Comparison of ENCODE assay signal across 28 cellular contexts in the genomic region with DNA sequence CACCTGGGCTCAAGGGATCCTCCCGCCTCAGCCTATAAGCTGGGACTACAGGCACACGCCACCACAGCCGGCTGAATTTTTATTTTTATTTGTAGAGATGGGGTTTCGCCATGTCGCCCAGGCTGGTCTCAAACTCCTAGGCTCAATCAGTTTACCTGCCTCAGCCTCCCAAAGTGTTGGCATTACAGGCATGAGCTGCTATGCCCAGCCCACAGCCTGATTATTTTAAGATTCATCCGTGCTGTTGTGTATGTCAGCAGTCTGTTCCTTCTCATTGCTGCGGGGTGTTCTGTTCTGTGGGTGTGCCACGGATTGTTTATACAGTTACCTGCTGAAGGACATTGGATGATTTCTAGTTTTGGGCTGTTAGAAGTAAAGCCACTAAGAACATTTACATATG. TPM values are rescaled to one million over a fixed set of nuclear protein-coding genes. Genes with fewer than 3 reads are reported as not detected.
DNase-seq lines count a peak whose midpoint lies in the region; ATAC-seq and TF ChIP-seq lines count a peak whose summit lies in the region.
"Had no signal": no experiment of that assay in that cellular context is flagged by ENCODE, and none has a peak within 500 bp of the region (broad histone marks: within the 10 kb centered on the region; RNA-seq: fewer than 3 reads in every experiment).

No MANE protein-coding gene starts in this region.

- no peaks in the 10 kb centered on the region for H3K27me3 Mint-ChIP-seq in activated naive CD8-positive, alpha-beta T cell treated with anti-CD3 and anti-CD28 coated beads, Interleukin-2, amount 10 ng/mL, durations not matched to agents 7 days and 5 days
- H3K27me3 Mint-ChIP-seq in activated naive CD8-positive, alpha-beta T cell treated with anti-CD3 and anti-CD28 coated beads, Interleukin-2, amount 50 U/mL, for 24 hours: no peaks in the 10 kb centered on the region
- H3K27me3 Mint-ChIP-seq: activated CD4-positive, alpha-beta T cell treated with anti-CD3 and anti-CD28 coated beads, Interleukin-2, amount 10 ng/mL, durations not matched to agents 7 days and 5 days; activated T-cell treated with anti-CD3 and anti-CD28 coated beads, Interleukin-2, amount 50 U/mL, for 24 hours; central memory CD8-positive, alpha-beta T cell; memory B cell had no signal

- in situ Hi-C loops in transverse colon (cut with MboI; ENCODE audit: low pct_ligation_motif_present in 1 of 4, low pct_unique_long_range_greater_than_20kb in 1 of 4, low sequenced_read_pairs in 3 of 4): no loop called here

- POLR2A ChIA-PET in activated naive CD8-positive, alpha-beta T cell treated with anti-CD3 and anti-CD28 coated beads, Interleukin-2, amount 10 ng/mL, durations not matched to agents 7 days and 5 days (lab: Charles Lee): interaction anchor here (1.2 kb wide), 1 partner anchor 10 kb away, joined by 4 read pairs; the partner anchor contains the start of gene EP400

- TF ChIP-seq CTCF in colonic mucosa (IDR thresholded peaks at IDR 0.05) (no peak), mucosa of descending colon (IDR thresholded peaks at IDR 0.05) (no peak), transverse colon (IDR thresholded peaks at IDR 0.05) (no peak), gastroesophageal sphincter (IDR thresholded peaks at IDR 0.05) (no peak)

- 77% methylated on average over 8 of the region's 8 CpGs; no CpG with 5 or more reads in 1 of the 2 donors for WGBS in transverse colon (ENCODE audit: low coverage in 1 of 2), 2 donors
- 85 to 100% methylated on average over 4 to 8 of the region's 8 CpGs for WGBS in gastroesophageal sphincter (ENCODE audit: low coverage in 1 of 2), 2 donors

- no peak overlapping the region for H3K4me3 Mint-ChIP-seq in activated naive CD8-positive, alpha-beta T cell treated with anti-CD3 and anti-CD28 coated beads, Interleukin-2, amount 10 ng/mL, durations not matched to agents 7 days and 5 days
- no peak overlapping the region for H3K4me3 Mint-ChIP-seq in activated naive CD8-positive, alpha-beta T cell treated with anti-CD3 and anti-CD28 coated beads, Interleukin-2, amount 50 U/mL, for 24 hours
- H3K4me3 Mint-ChIP-seq: activated CD4-positive, alpha-beta T cell treated with anti-CD3 and anti-CD28 coated beads, Interleukin-2, amount 10 ng/mL, durations not matched to agents 7 days and 5 days; activated T-cell treated with anti-CD3 and anti-CD28 coated beads, Interleukin-2, amount 50 U/mL, for 24 hours; central memory CD8-positive, alpha-beta T cell; memory B cell had no signal

- intact Hi-C loops in colonic mucosa (cut with DNase I): loop anchor here (10.0 kb wide), 2 partner anchors 45 to 85 kb away; partner anchors contain the start of gene ULK1
- intact Hi-C loops in mucosa of descending colon (cut with DNase I, micrococcal nuclease): no loop called here
- intact Hi-C loops in transverse colon (cut with DNase I; ENCODE audit: low total_unique reads): no loop called here

- H3K36me3 ChIP-seq in colonic mucosa: no peaks in the 10 kb centered on the region
- H3K36me3 ChIP-seq in mucosa of descending colon (ENCODE audit: low read depth): no peaks in the 10 kb centered on the region
- H3K36me3 ChIP-seq in transverse colon: no peaks in the 10 kb centered on the region
- H3K36me3 ChIP-seq in gastroesophageal sphincter: peaks cover 0 to 79% of the 10 kb centered on the region in 2 donors

- H3K27ac Mint-ChIP-seq in activated naive CD8-positive, alpha-beta T cell treated with anti-CD3 and anti-CD28 coated beads, Interleukin-2, amount 10 ng/mL, durations not matched to agents 7 days and 5 days: no peak overlapping the region
- H3K27ac Mint-ChIP-seq in activated naive CD8-positive, alpha-beta T cell treated with anti-CD3 and anti-CD28 coated beads, Interleukin-2, amount 50 U/mL, for 24 hours: no peak overlapping the region
- H3K27ac Mint-ChIP-seq: activated CD4-positive, alpha-beta T cell treated with anti-CD3 and anti-CD28 coated beads, Interleukin-2, amount 10 ng/mL, durations not matched to agents 7 days and 5 days; memory B cell had no signal

- TF ChIP-seq POLR2A in transverse colon (IDR thresholded peaks at IDR 0.05) (peak; percentile 26), gastroesophageal sphincter (IDR thresholded peaks at IDR 0.05) (no peak)

- no peak overlapping the region for H3K9ac ChIP-seq in colonic mucosa (ENCODE audit: low read depth in 2 of 2, low read length in 2 of 2)

- peaks cover 10% of the 10 kb centered on the region for H3K36me3 Mint-ChIP-seq in activated naive CD8-positive, alpha-beta T cell treated with anti-CD3 and anti-CD28 coated beads, Interleukin-2, amount 10 ng/mL, durations not matched to agents 7 days and 5 days
- H3K36me3 Mint-ChIP-seq in activated naive CD8-positive, alpha-beta T cell treated with anti-CD3 and anti-CD28 coated beads, Interleukin-2, amount 50 U/mL, for 24 hours (ENCODE audit: low read depth): peaks cover 57% of the 10 kb centered on the region

- ATAC-seq in activated naive CD8-positive, alpha-beta T cell treated with anti-CD3 and anti-CD28 coated beads, Interleukin-2, amount 10 ng/mL, durations not matched to agents 7 days and 5 days (ENCODE audit: low read depth): no peak
- ATAC-seq in activated naive CD8-positive, alpha-beta T cell treated with anti-CD3 and anti-CD28 coated beads, Interleukin-2, amount 50 U/mL, for 24 hours: no peak
- ATAC-seq in mucosa of descending colon: peak; percentile 60
- no peak for ATAC-seq in gastroesophageal sphincter
- ATAC-seq: Panc1 had no signal

- no peaks in the 10 kb centered on the region for H3K9me3 Mint-ChIP-seq in activated naive CD8-positive, alpha-beta T cell treated with anti-CD3 and anti-CD28 coated beads, Interleukin-2, amount 10 ng/mL, durations not matched to agents 7 days and 5 days
- no peaks in the 10 kb centered on the region for H3K9me3 Mint-ChIP-seq in activated naive CD8-positive, alpha-beta T cell treated with anti-CD3 and anti-CD28 coated beads, Interleukin-2, amount 50 U/mL, for 24 hours
- H3K9me3 Mint-ChIP-seq: activated CD4-positive, alpha-beta T cell treated with anti-CD3 and anti-CD28 coated beads, Interleukin-2, amount 10 ng/mL, durations not matched to agents 7 days and 5 days; activated T-cell treated with anti-CD3 and anti-CD28 coated beads, Interleukin-2, amount 50 U/mL, for 24 hours; central memory CD8-positive, alpha-beta T cell had no signal

- peak; percentile 7 for DNase-seq in activated naive CD8-positive, alpha-beta T cell treated with anti-CD3 and anti-CD28 coated beads, Interleukin-2, amount 10 ng/mL, durations not matched to agents 7 days and 5 days
- DNase-seq in activated naive CD8-positive, alpha-beta T cell treated with anti-CD3 and anti-CD28 coated beads, Interleukin-2, amount 50 U/mL, for 24 hours: no peak
- DNase-seq in colonic mucosa: no peak
- no peak for DNase-seq in mucosa of descending colon
- no peak for DNase-seq in transverse colon
- no peak for DNase-seq in stimulated activated naive CD4-positive, alpha-beta T cell treated with Interleukin-2 at 50 U/mL for 16 hours (lab: John Stamatoyannopoulos, UW)
- DNase-seq in NCI-H82 treated with DMSO at 0.1 percent for 48 hours (lab: John Stamatoyannopoulos, UW; ENCODE audit: unreplicated experiment): no peak
- DNase-seq: 8988T; activated CD4-positive, alpha-beta T cell treated with anti-CD3 and anti-CD28 coated beads, Interleukin-2, amount 10 ng/mL, durations not matched to agents 7 days and 5 days; activated gamma-delta T cell treated with Interleukin-2 at 50 U/mL for 16 hours; activated T-cell treated with anti-CD3 and anti-CD28 coated beads, Interleukin-2, amount 50 U/mL, for 24 hours; COR-L47; DMS53; H7; KBM-7; MG63; NCI-H1105 treated with DMSO at 0.1 percent for 48 hours; NCI-H2029; NCI-H526; SJCRH30; stimulated activated CD4-positive, alpha-beta T cell treated with anti-CD3 and anti-CD28 coated beads, Interleukin-4, amount 100 ng/mL, for 1 hour; upper lobe of left lung had no signal

- H3K27ac ChIP-seq in colonic mucosa: peak overlapping the region; percentile 73
- H3K27ac ChIP-seq in transverse colon: peak overlapping the region; percentile 50 to 81 (median 66)
- H3K27ac ChIP-seq in gastroesophageal sphincter: peak overlapping the region in 2 of 4 donors; percentile 24 to 32
- H3K27ac ChIP-seq: C4-2B, HL-60, SJCRH30, upper lobe of left lung had no signal

- TF ChIP-seq EP300 in transverse colon (IDR thresholded peaks at IDR 0.05; ENCODE audit: low read depth) (no peak), gastroesophageal sphincter (IDR thresholded peaks at IDR 0.05) (no peak)

- H3K4me3 ChIP-seq in colonic mucosa (no peak overlapping the region), mucosa of descending colon (no peak overlapping the region), transverse colon (no peak overlapping the region), gastroesophageal sphincter (no peak overlapping the region)
- H3K4me3 ChIP-seq: MG63, SJCRH30, upper lobe of left lung had no signal

- H3K4me1 ChIP-seq in colonic mucosa (no peaks in the 10 kb centered on the region), mucosa of descending colon (ENCODE audit: low read depth) (peaks cover 9% of the 10 kb centered on the region), transverse colon (peaks cover 0 to 24% (median 9%) of the 10 kb centered on the region in 4 donors), gastroesophageal sphincter (no peaks in the 10 kb centered on the region)
- H3K4me1 ChIP-seq: SJCRH30, upper lobe of left lung had no signal

- no peaks in the 10 kb centered on the region for H3K4me1 Mint-ChIP-seq in activated naive CD8-positive, alpha-beta T cell treated with anti-CD3 and anti-CD28 coated beads, Interleukin-2, amount 10 ng/mL, durations not matched to agents 7 days and 5 days
- H3K4me1 Mint-ChIP-seq in activated naive CD8-positive, alpha-beta T cell treated with anti-CD3 and anti-CD28 coated beads, Interleukin-2, amount 50 U/mL, for 24 hours: no peaks in the 10 kb centered on the region
- H3K4me1 Mint-ChIP-seq: central memory CD8-positive, alpha-beta T cell had no signal

- no peaks in the 10 kb centered on the region for H3K9me3 ChIP-seq in colonic mucosa
- H3K9me3 ChIP-seq in mucosa of descending colon: no peaks in the 10 kb centered on the region
- no peaks in the 10 kb centered on the region for H3K9me3 ChIP-seq in transverse colon
- no peaks in the 10 kb centered on the region for H3K9me3 ChIP-seq in gastroesophageal sphincter
- H3K9me3 ChIP-seq: MG63, SJCRH30, upper lobe of left lung had no signal

- H3K27me3 ChIP-seq in colonic mucosa (no peaks in the 10 kb centered on the region), transverse colon (no peaks in the 10 kb centered on the region), gastroesophageal sphincter (no peaks in the 10 kb centered on the region)
- H3K27me3 ChIP-seq: MG63, SJCRH30, upper lobe of left lung had no signal

RNA-seq across cellular contexts. Expression of gene EP400, which starts 9.6 kb away (rescaled TPM):
- total RNA-seq in activated naive CD8-positive, alpha-beta T cell treated with anti-CD3 and anti-CD28 coated beads, Interleukin-2, amount 10 ng/mL, durations not matched to agents 7 days and 5 days: 10 to 100 TPM; 66.7 to 70.2 TPM
- total RNA-seq in colonic mucosa (10 to 100 TPM; 23.3 to 39.0 TPM), mucosa of descending colon (10 to 100 TPM; 34.9 to 47.8 (median 40.7) TPM), transverse colon (10 to 100 TPM; 25.4 to 67.3 (median 37.5) TPM), gastroesophageal sphincter (10 to 100 TPM; 12.6 to 28.0 (median 22.8) TPM)

RNA-seq across cellular contexts. Expression of gene PUS1, which starts 11.0 kb away (rescaled TPM):
- 10 to 100 TPM; 45.3 to 48.6 TPM for total RNA-seq in activated naive CD8-positive, alpha-beta T cell treated with anti-CD3 and anti-CD28 coated beads, Interleukin-2, amount 10 ng/mL, durations not matched to agents 7 days and 5 days
- 10 to 100 TPM; 16.0 to 58.9 TPM for total RNA-seq in colonic mucosa
- total RNA-seq in mucosa of descending colon: 10 to 100 TPM; 21.0 to 28.3 (median 22.9) TPM
- total RNA-seq in transverse colon: 10 to 100 TPM; 11.9 to 48.8 (median 23.1) TPM
- total RNA-seq in gastroesophageal sphincter: 10 to 100 TPM in 2 of 4 donors, 1 to 10 TPM in 2; 7.2 to 28.2 (median 13.1) TPM

RNA-seq across cellular contexts. Expression of gene ULK1, which starts 45.7 kb away (rescaled TPM):
- total RNA-seq in activated naive CD8-positive, alpha-beta T cell treated with anti-CD3 and anti-CD28 coated beads, Interleukin-2, amount 10 ng/mL, durations not matched to agents 7 days and 5 days: 10 to 100 TPM; 32.6 to 33.2 TPM
- 10 to 100 TPM; 20.3 to 31.9 TPM for total RNA-seq in colonic mucosa
- 10 to 100 TPM; 20.0 to 60.4 (median 28.3) TPM for total RNA-seq in mucosa of descending colon
- total RNA-seq in transverse colon: 100 to 1,000 TPM in 1 of 4 donors, 10 to 100 TPM in 3; 17.5 to 140 (median 28.0) TPM
- 10 to 100 TPM; 10.0 to 34.2 (median 21.8) TPM for total RNA-seq in gastroesophageal sphincter
